In genomic region chr18:832085-832681, GRCh38 we compare ENCODE assay signal across 1 cellular context.
TF ChIP-seq lines count a peak whose summit lies in the region.

No MANE protein-coding gene starts in this region.

TF ChIP-seq in HepG2, 621 proteins besides CTCF, POLR2A, EP300 and RAD21 (continued from another document and continues in another):
- no peak for TF ChIP-seq ZBTB46 (CRISPR knock-in tag; IDR thresholded peaks at IDR 0.05; ENCODE audit: borderline replicate concordance)
- no peak for TF ChIP-seq ZNF276 (CRISPR knock-in tag; IDR thresholded peaks at IDR 0.05; ENCODE audit: low read depth)
- no peak for TF ChIP-seq PRMT3 (CRISPR knock-in tag; IDR thresholded peaks at IDR 0.05; ENCODE audit: borderline replicate concordance, low read depth)
- no peak for TF ChIP-seq ATAD3A (CRISPR knock-in tag; IDR thresholded peaks at IDR 0.05)
- TF ChIP-seq ZNF263 (CRISPR knock-in tag; IDR thresholded peaks at IDR 0.05) = no peak
- TF ChIP-seq MIER2 (CRISPR knock-in tag; IDR thresholded peaks at IDR 0.05) = no peak
- TF ChIP-seq KDM2A (CRISPR knock-in tag; IDR thresholded peaks at IDR 0.05; ENCODE audit: borderline replicate concordance, low read depth) = no peak; the same call in 1 of the 2 replicates
- no peak for TF ChIP-seq ZNF17 (CRISPR knock-in tag; IDR thresholded peaks at IDR 0.05)
- no peak for TF ChIP-seq ZNF354B (CRISPR knock-in tag; IDR thresholded peaks at IDR 0.05)
- TF ChIP-seq LCORL (IDR thresholded peaks at IDR 0.05) = no peak
- peak; percentile 64; the same call in 1 of the 2 replicates for TF ChIP-seq LCORL (CRISPR knock-in tag; IDR thresholded peaks at IDR 0.05)
- peak; percentile 71 for TF ChIP-seq MIXL1 (CRISPR knock-in tag; IDR thresholded peaks at IDR 0.05)
- no peak for TF ChIP-seq ZNF660 (CRISPR knock-in tag; IDR thresholded peaks at IDR 0.05; ENCODE audit: borderline replicate concordance, low read depth)
- 0 out of 2 replicates have a peak, but pooled peaks have one; percentile 49 for TF ChIP-seq ZNF34 (CRISPR knock-in tag; IDR thresholded peaks at IDR 0.05; ENCODE audit: borderline replicate concordance)
- no peak for TF ChIP-seq ZNF713 (CRISPR knock-in tag; IDR thresholded peaks at IDR 0.05)
- no peak for TF ChIP-seq E2F2 (CRISPR knock-in tag; IDR thresholded peaks at IDR 0.05; ENCODE audit: borderline replicate concordance)
- TF ChIP-seq TEAD2 (CRISPR knock-in tag; IDR thresholded peaks at IDR 0.05) = no peak
- TF ChIP-seq MAFK (conservative IDR thresholded peaks at IDR 0.05 in 1 of 2, IDR thresholded peaks at IDR 0.05 in 1 of 2; ENCODE audit: low read length in 2 of 2) = no peak
- TF ChIP-seq ESRRA (CRISPR knock-in tag; IDR thresholded peaks at IDR 0.05; ENCODE audit: low read depth) = peak; percentile 99
- TF ChIP-seq ZNF329 (CRISPR knock-in tag; IDR thresholded peaks at IDR 0.05; ENCODE audit: low read depth) = no peak
- 0 out of 2 replicates have a peak, but pooled peaks have one; percentile 19 for TF ChIP-seq ZBTB25 (CRISPR knock-in tag; IDR thresholded peaks at IDR 0.05)
- TF ChIP-seq TRAFD1 (CRISPR knock-in tag; IDR thresholded peaks at IDR 0.05; ENCODE audit: borderline replicate concordance) = no peak
- TF ChIP-seq PAX8 (CRISPR knock-in tag; IDR thresholded peaks at IDR 0.05; ENCODE audit: borderline replicate concordance) = no peak
- TF ChIP-seq MLX (CRISPR knock-in tag; IDR thresholded peaks at IDR 0.05) = peak; percentile 70
- TF ChIP-seq ARID3A (IDR thresholded peaks at IDR 0.05; ENCODE audit: low read depth, low read length) = 0 out of 2 replicates have a peak, but pooled peaks have one; percentile 29
- TF ChIP-seq ZNF281 (CRISPR knock-in tag; IDR thresholded peaks at IDR 0.05; ENCODE audit: borderline replicate concordance) = no peak
- no peak for TF ChIP-seq ZNF839 (CRISPR knock-in tag; IDR thresholded peaks at IDR 0.05; ENCODE audit: borderline replicate concordance)
- no peak for TF ChIP-seq TIGD3 (CRISPR knock-in tag; IDR thresholded peaks at IDR 0.05; ENCODE audit: borderline replicate concordance)
- TF ChIP-seq SMYD3 (CRISPR knock-in tag; IDR thresholded peaks at IDR 0.05) = no peak
- peak; percentile 52; the same call in 1 of the 2 replicates for TF ChIP-seq PATZ1 (CRISPR knock-in tag; IDR thresholded peaks at IDR 0.05)
- TF ChIP-seq CENPBD1 (CRISPR knock-in tag; IDR thresholded peaks at IDR 0.05; ENCODE audit: borderline replicate concordance, low read depth) = no peak
- no peak for TF ChIP-seq ZC3H4 (CRISPR knock-in tag; IDR thresholded peaks at IDR 0.05; ENCODE audit: borderline replicate concordance)
- TF ChIP-seq TFDP2 (CRISPR knock-in tag; IDR thresholded peaks at IDR 0.05) = peak; percentile 57
- no peak for TF ChIP-seq ZBTB21 (CRISPR knock-in tag; IDR thresholded peaks at IDR 0.05)
- peak; percentile 28; the same call in 1 of the 2 replicates for TF ChIP-seq ZBTB33 (CRISPR knock-in tag; IDR thresholded peaks at IDR 0.05)
- no peak for TF ChIP-seq ATF7 (IDR thresholded peaks at IDR 0.05)
- TF ChIP-seq ATF7 (CRISPR knock-in tag; IDR thresholded peaks at IDR 0.05) = no peak
- TF ChIP-seq ZNF282 (IDR thresholded peaks at IDR 0.05; ENCODE audit: partially characterized antibody) = no peak
